In genomic region chr1:9366943-9367780, GRCh38 we compare ENCODE assay signal across 31 cellular contexts.
"Had no signal": no experiment of that assay in that cellular context is flagged by ENCODE, and none has a peak within 500 bp of the region (broad histone marks: within the 10 kb centered on the region; RNA-seq: fewer than 3 reads in every experiment).

No MANE protein-coding gene starts in this region.

- H3K9me3 Mint-ChIP-seq: activated naive CD4-positive, alpha-beta T cell treated with anti-CD3 and anti-CD28 coated beads for 36 hours; activated naive CD8-positive, alpha-beta T cell treated with anti-CD3 and anti-CD28 coated beads for 36 hours; activated T-helper 1 cell treated with anti-CD3 and anti-CD28 coated beads, Interleukin-12 subunit alpha, Interleukin-12 subunit beta, Interleukin-2, Interleukin-4 antibody, amounts not matched to agents 30 ng/mL and 10 ng/mL and 1 ng/mL, durations not matched to agents 14 hours and 24 hours and 36 hours; brain; naive B cell; nephron progenitor cell; stimulated activated naive B cell treated with anti-CD40 and anti-IgM and Interleukin-4, amounts not matched to agents 10 μg/mL and 1 μg/mL and 100 μg/mL, for 72 hours had no signal

- H3K4me3 ChIP-seq: adrenal gland, cardiac muscle cell, lung, psoas muscle, smooth muscle cell, suprapubic skin, transverse colon had no signal

- H3K4me1 ChIP-seq: adrenal gland, parathyroid adenoma had no signal

- DNase-seq: activated CD4-positive, alpha-beta T cell treated with anti-CD3 and anti-CD28 coated beads for 48 hours; activated CD4-positive, alpha-beta T cell treated with anti-CD3 and anti-CD28 coated beads, Interleukin-2, amount 50 U/mL, for 48 hours; activated CD8-positive, alpha-beta memory T cell treated with anti-CD3 and anti-CD28 coated beads for 24 hours; activated effector memory CD4-positive, alpha-beta T cell treated with anti-CD3 and anti-CD28 coated beads, Interleukin-2, amount 50 U/mL, for 16 hours; activated naive CD4-positive, alpha-beta T cell treated with anti-CD3 and anti-CD28 coated beads for 36 hours; activated naive CD8-positive, alpha-beta T cell treated with anti-CD3 and anti-CD28 coated beads for 36 hours; adrenal gland; aorta; foreskin melanocyte; kidney glomerular epithelial cell; naive B cell; nephron progenitor cell; nucleus accumbens; psoas muscle; stimulated activated CD4-positive, alpha-beta T cell treated with anti-CD3 and anti-CD28 coated beads, Interleukin-1b, Interleukin-23, amount 100 ng/mL, for 48 hours; stimulated activated CD4-positive, alpha-beta T cell treated with anti-CD3 and anti-CD28 coated beads, Interleukin-4, amount 100 ng/mL, for 4 hours; stimulated activated CD8-positive, alpha-beta memory T cell treated with anti-CD3 and anti-CD28 coated beads, Interleukin-4, amount 100 ng/mL, for 48 hours; stimulated activated naive B cell treated with anti-CD40 and anti-IgM and Interleukin-4, amounts not matched to agents 10 μg/mL and 1 μg/mL and 100 μg/mL, for 72 hours; T-helper 17 cell; T1000; transverse colon; WERI-Rb-1 had no signal

- H3K9me3 ChIP-seq: adrenal gland, psoas muscle, suprapubic skin, transverse colon had no signal

- H3K27ac ChIP-seq: adrenal gland, cardiac muscle cell, parathyroid adenoma, psoas muscle, suprapubic skin, WERI-Rb-1 had no signal

- H3K4me3 Mint-ChIP-seq: activated naive CD4-positive, alpha-beta T cell treated with anti-CD3 and anti-CD28 coated beads for 36 hours; activated naive CD8-positive, alpha-beta T cell treated with anti-CD3 and anti-CD28 coated beads for 36 hours; activated T-helper 1 cell treated with anti-CD3 and anti-CD28 coated beads, Interleukin-12 subunit alpha, Interleukin-12 subunit beta, Interleukin-2, Interleukin-4 antibody, amounts not matched to agents 30 ng/mL and 10 ng/mL and 1 ng/mL, durations not matched to agents 14 hours and 24 hours and 36 hours; brain; nephron progenitor cell; stimulated activated naive B cell treated with anti-CD40 and anti-IgM and Interleukin-4, amounts not matched to agents 10 μg/mL and 1 μg/mL and 100 μg/mL, for 72 hours; T-helper 17 cell had no signal

- H3K36me3 ChIP-seq: cardiac muscle cell had no signal

- H3K27ac Mint-ChIP-seq: activated naive CD4-positive, alpha-beta T cell treated with anti-CD3 and anti-CD28 coated beads for 36 hours; activated naive CD8-positive, alpha-beta T cell treated with anti-CD3 and anti-CD28 coated beads for 36 hours; activated T-helper 1 cell treated with anti-CD3 and anti-CD28 coated beads, Interleukin-12 subunit alpha, Interleukin-12 subunit beta, Interleukin-2, Interleukin-4 antibody, amounts not matched to agents 30 ng/mL and 10 ng/mL and 1 ng/mL, durations not matched to agents 14 hours and 24 hours and 36 hours; brain; stimulated activated naive B cell treated with anti-CD40 and anti-IgM and Interleukin-4, amounts not matched to agents 10 μg/mL and 1 μg/mL and 100 μg/mL, for 72 hours had no signal

- H3K27me3 ChIP-seq: adrenal gland, cardiac muscle cell, suprapubic skin, transverse colon had no signal

- H3K27me3 Mint-ChIP-seq: activated naive CD8-positive, alpha-beta T cell treated with anti-CD3 and anti-CD28 coated beads for 36 hours; naive B cell; stimulated activated naive B cell treated with anti-CD40 and anti-IgM and Interleukin-4, amounts not matched to agents 10 μg/mL and 1 μg/mL and 100 μg/mL, for 72 hours; T-helper 17 cell had no signal

- ATAC-seq: activated CD4-positive, CD25-positive, alpha-beta regulatory T cell treated with anti-CD3 and anti-CD28 coated beads, Interleukin-2, amount 50 U/mL, for 24 hours; left lobe of liver; psoas muscle; stimulated activated naive B cell treated with anti-CD40 and anti-IgM and Interleukin-4, amounts not matched to agents 10 μg/mL and 1 μg/mL and 100 μg/mL, for 72 hours; T-helper 17 cell had no signal

- H3K36me3 Mint-ChIP-seq: activated naive CD8-positive, alpha-beta T cell treated with anti-CD3 and anti-CD28 coated beads for 36 hours; brain; naive B cell had no signal
